ENCODE assay signal across 8 cellular contexts in genomic region chr2:8583400-8584173, GRCh38.
DNase-seq lines count a peak whose midpoint lies in the region; ATAC-seq and TF ChIP-seq lines count a peak whose summit lies in the region.

No MANE protein-coding gene starts in this region.

- CTCF ChIA-PET in PC-3 (lab: Charles Lee) = interaction anchor here (0.7 kb wide), 1 partner anchor 588 kb away, joined by 3 read pairs; no protein-coding TSS in a partner anchor

- no peaks in the 10 kb centered on the region for H3K36me3 ChIP-seq in PC-3 (ENCODE audit: low read depth, low read length)
- H3K36me3 ChIP-seq in parathyroid adenoma (ENCODE audit: control insufficient read depth, insufficient read depth, low read length) = no peaks in the 10 kb centered on the region
- H3K36me3 ChIP-seq in testis (ENCODE audit: low read depth, missing control alignments) = no peaks in the 10 kb centered on the region

- intact Hi-C loops in PC-3 (cut with micrococcal nuclease) (loop anchor here (5.0 kb wide), 2 partner anchors 79 to 94 kb away; no protein-coding TSS in a partner anchor), testis (cut with DNase I; ENCODE audit: low total_unique reads) (no loop called here)

- peaks cover 11% of the 10 kb centered on the region for H3K4me1 Mint-ChIP-seq in activated T-helper 17 cell treated with anti-CD3 and anti-CD28 coated beads, Interleukin-2, amount 50 U/mL, for 72 hours
- no peaks in the 10 kb centered on the region for H3K4me1 Mint-ChIP-seq in glutamatergic neuron (ENCODE audit: low read depth, unreplicated experiment)

- 41 to 54% methylated on average over 33 to 39 of the region's 39 CpGs for WGBS in testis, 2 donors

- no peaks in the 10 kb centered on the region for H4K20me1 ChIP-seq in PC-3 (ENCODE audit: low read length)

- BruUV-seq in PC-3 (replicated peaks; lab: Mats Ljungman, UMichigan) = no TSS peak

- H3K4me3 Mint-ChIP-seq in activated T-helper 17 cell treated with anti-CD3 and anti-CD28 coated beads, Interleukin-2, amount 50 U/mL, for 72 hours = peak overlapping the region; percentile 53
- peak overlapping the region; percentile 43 for H3K4me3 Mint-ChIP-seq in glutamatergic neuron (ENCODE audit: unreplicated experiment)

- POLR2A ChIA-PET in PC-3 (lab: Charles Lee; ENCODE audit: unreplicated experiment) = no interaction called here

- H2AFZ ChIP-seq in PC-3 (ENCODE audit: low read length) (peak overlapping the region; percentile 75), parathyroid adenoma (peak overlapping the region; percentile 48)

- H3K9me2 ChIP-seq in PC-3 (replicated peaks; ENCODE audit: low read length) = no peaks in the 10 kb centered on the region

- H3K9me3 ChIP-seq in PC-3 (ENCODE audit: low read length) (no peaks in the 10 kb centered on the region), parathyroid adenoma (ENCODE audit: control insufficient read depth, low read length) (no peaks in the 10 kb centered on the region), testis (no peaks in the 10 kb centered on the region)

- no peak overlapping the region for H3K27ac ChIP-seq in PC-3 (ENCODE audit: low read length)
- H3K27ac ChIP-seq in parathyroid adenoma = peak overlapping the region; percentile 93
- H3K27ac ChIP-seq in testis = no peak overlapping the region

- ATAC-seq in HG03175 (IDR thresholded peaks at IDR 0.05; ENCODE audit: unreplicated experiment) = peak; percentile 89
- ATAC-seq in PC-3 = peak; percentile 99
- peak; percentile 63 for ATAC-seq in activated T-helper 17 cell treated with anti-CD3 and anti-CD28 coated beads, Interleukin-2, amount 50 U/mL, for 72 hours (replicated peaks)

- H3K79me2 ChIP-seq in PC-3 (ENCODE audit: low read length) = no peaks in the 10 kb centered on the region
- peaks cover 11% of the 10 kb centered on the region for H3K79me2 ChIP-seq in parathyroid adenoma

- H3K9ac ChIP-seq in PC-3 (ENCODE audit: low read length) (no peak overlapping the region), parathyroid adenoma (peak overlapping the region; percentile 79)

- DNase-seq in NCI-H2081 (lab: John Stamatoyannopoulos, UW) = peak; percentile 84 to 88
- no peak for DNase-seq in NCI-H2081 treated with DMSO at 0.1 percent for 48 hours (lab: John Stamatoyannopoulos, UW)
- peak; percentile 79 for DNase-seq in PC-3
- peak; percentile 82 for DNase-seq in glutamatergic neuron
- DNase-seq in testis = peak; percentile 86

- no peaks in the 10 kb centered on the region for H3K9me3 Mint-ChIP-seq in activated T-helper 17 cell treated with anti-CD3 and anti-CD28 coated beads, Interleukin-2, amount 50 U/mL, for 72 hours
- H3K9me3 Mint-ChIP-seq in glutamatergic neuron (ENCODE audit: unreplicated experiment) = peaks cover 2% of the 10 kb centered on the region

- no peaks in the 10 kb centered on the region for H3F3A ChIP-seq in PC-3 (ENCODE audit: low read length, unreplicated experiment)

- H3K4me2 ChIP-seq in PC-3 (ENCODE audit: low read length) = peak overlapping the region; percentile 76
- peak overlapping the region; percentile 80 for H3K4me2 ChIP-seq in parathyroid adenoma (ENCODE audit: low read length)

- H3K27me3 ChIP-seq in PC-3 (ENCODE audit: low read length) (no peaks in the 10 kb centered on the region), parathyroid adenoma (ENCODE audit: control insufficient read depth, insufficient read depth, low read length) (no peaks in the 10 kb centered on the region), testis (no peaks in the 10 kb centered on the region)

- H3K27me3 Mint-ChIP-seq in activated T-helper 17 cell treated with anti-CD3 and anti-CD28 coated beads, Interleukin-2, amount 50 U/mL, for 72 hours = peaks cover 1% of the 10 kb centered on the region
- H3K27me3 Mint-ChIP-seq in glutamatergic neuron (ENCODE audit: unreplicated experiment) = peaks cover 8% of the 10 kb centered on the region

- no peaks in the 10 kb centered on the region for H3K36me3 Mint-ChIP-seq in activated T-helper 17 cell treated with anti-CD3 and anti-CD28 coated beads, Interleukin-2, amount 50 U/mL, for 72 hours (ENCODE audit: low read depth)
- no peaks in the 10 kb centered on the region for H3K36me3 Mint-ChIP-seq in glutamatergic neuron (ENCODE audit: unreplicated experiment)

- H3K4me1 ChIP-seq in PC-3 (ENCODE audit: insufficient read depth, low read length) (peaks cover 6% of the 10 kb centered on the region; the same call in 1 of the 2 replicates), parathyroid adenoma (peaks cover 38% of the 10 kb centered on the region), testis (no peaks in the 10 kb centered on the region)

- peak overlapping the region; percentile 35; the same call in 1 of the 2 replicates for H3K4me3 ChIP-seq in PC-3 (ENCODE audit: low read length)
- peak overlapping the region; percentile 70 for H3K4me3 ChIP-seq in parathyroid adenoma (ENCODE audit: low read depth, low read length)
- H3K4me3 ChIP-seq in testis = peak overlapping the region in 1 of 2 donors; percentile 21

- no peak overlapping the region for H3K27ac Mint-ChIP-seq in activated T-helper 17 cell treated with anti-CD3 and anti-CD28 coated beads, Interleukin-2, amount 50 U/mL, for 72 hours
- no peak overlapping the region for H3K27ac Mint-ChIP-seq in glutamatergic neuron (ENCODE audit: unreplicated experiment)

- no peak for TF ChIP-seq POLR2A in testis (IDR thresholded peaks at IDR 0.05)

- TF ChIP-seq CTCF in PC-3 (conservative IDR thresholded peaks at IDR 0.05; ENCODE audit: low read depth, low read length) (no peak), glutamatergic neuron (IDR thresholded peaks at IDR 0.05; ENCODE audit: partially characterized antibody, unreplicated experiment) (no peak), parathyroid adenoma (IDR thresholded peaks at IDR 0.05) (no peak), testis (IDR thresholded peaks at IDR 0.05) (no peak)
